8 cellular contexts compared by ENCODE assay signal in genomic region chr14:55051165-55051425, GRCh38. TPM values are rescaled to one million over a fixed set of nuclear protein-coding genes. Genes with fewer than 3 reads are reported as not detected.
DNase-seq lines count a peak whose midpoint lies in the region; ATAC-seq and TF ChIP-seq lines count a peak whose summit lies in the region.

No MANE protein-coding gene starts in this region.

- peaks cover 10 to 31% of the 10 kb centered on the region in 2 experiments for H3K79me1 ChIP-seq in IMR-90 (ENCODE audit: low read depth in 1 of 2, low read length in 2 of 2)

- H4K8ac ChIP-seq in IMR-90 (ENCODE audit: low read depth in 2 of 2, low read length in 2 of 2), result peak overlapping the region; percentile 99 to 100

- H3K14ac ChIP-seq in IMR-90 (replicated peaks; ENCODE audit: low read depth, low read length), result peak overlapping the region; percentile 99

- peak overlapping the region; percentile 98 for H2AK9ac ChIP-seq in IMR-90 (replicated peaks; ENCODE audit: low read depth, low read length, poor library complexity)

- POLR2A ChIA-PET in IMR-90 (lab: Charles Lee; ENCODE audit: unreplicated experiment), result interaction anchor here (0.6 kb wide), 1 partner anchor 35 kb away, joined by 4 read pairs; no protein-coding TSS in a partner anchor

- WGBS in IMR-90 (ENCODE audit: extremely low coverage in 2 of 2, insufficient read length in 1 of 2), 2 experiments, result no CpG with 5 or more reads among the region's 10 CpGs

- peak overlapping the region; percentile 89 for H3K27ac ChIP-seq in IMR-90 (ENCODE audit: insufficient read depth, low read length)
- H3K27ac ChIP-seq in neutrophil, result peak overlapping the region; percentile 93

- intact Hi-C loops in IMR-90 (cut with micrococcal nuclease), result no loop called here
- intact Hi-C loops in dendritic cell treated with granulocyte-macrophage colony-stimulating factor and Interleukin-4, amounts not matched to agents 40 ng/mL and 50 ng/mL, for 4 days (cut with micrococcal nuclease), result loop anchor here (2.0 to 10.0 kb wide), 2 partner anchors 24 to 224 kb away; partner anchors contain the start of genes FBXO34, SOCS4 and WDHD1

- peak overlapping the region; percentile 67; the same call in 1 of the 2 replicates for H2BK20ac ChIP-seq in IMR-90 (ENCODE audit: low read depth, low read length)

- no peak for TF ChIP-seq RAD21 in IMR-90 (IDR thresholded peaks at IDR 0.05; ENCODE audit: low read length)

- peak overlapping the region; percentile 96 for H3K4ac ChIP-seq in IMR-90 (ENCODE audit: low read depth, low read length)

- no peaks in the 10 kb centered on the region for H3K27me3 ChIP-seq in IMR-90 (ENCODE audit: control insufficient read depth, insufficient read depth, low read length)
- H3K27me3 ChIP-seq in neutrophil, result no peaks in the 10 kb centered on the region

- H3K4me3 Mint-ChIP-seq in activated CD8-positive, alpha-beta memory T cell treated with anti-CD3 and anti-CD28 coated beads, Interleukin-2, amount 10 ng/mL, durations not matched to agents 7 days and 5 days, result peak overlapping the region; percentile 85
- peak overlapping the region; percentile 86 for H3K4me3 Mint-ChIP-seq in dendritic cell treated with granulocyte-macrophage colony-stimulating factor and Interleukin-4, amounts not matched to agents 40 ng/mL and 50 ng/mL, for 4 days

- in situ Hi-C loops in IMR-90 (cut with MboI; ENCODE audit: low sequenced_read_pairs), result no loop called here

- H3K9me3 Mint-ChIP-seq in activated CD8-positive, alpha-beta memory T cell treated with anti-CD3 and anti-CD28 coated beads, Interleukin-2, amount 10 ng/mL, durations not matched to agents 7 days and 5 days (ENCODE audit: low read depth), result no peaks in the 10 kb centered on the region
- no peaks in the 10 kb centered on the region for H3K9me3 Mint-ChIP-seq in dendritic cell treated with granulocyte-macrophage colony-stimulating factor and Interleukin-4, amounts not matched to agents 40 ng/mL and 50 ng/mL, for 4 days

- CTCF ChIA-PET in activated CD8-positive, alpha-beta memory T cell treated with anti-CD3 and anti-CD28 coated beads, Interleukin-2, amount 10 ng/mL, durations not matched to agents 7 days and 5 days (lab: Charles Lee), result interaction anchor here (0.6 to 3.4 kb wide), 47 partner anchors 8 to 547 kb away, joined by 3 to 43 read pairs (median 5); partner anchors contain the start of genes DLGAP5, GCH1, SOCS4 and WDHD1
- CTCF ChIA-PET in IMR-90 (lab: Yijun Ruan, JAX), result interaction anchor here (0.5 to 1.7 kb wide), 16 partner anchors 9 to 138 kb away, joined by 3 to 11 read pairs (median 3); no protein-coding TSS in a partner anchor

- H3K4me3 ChIP-seq in IMR-90 (ENCODE audit: insufficient read depth, low read depth, low read length), result peak overlapping the region; percentile 40
- H3K4me3 ChIP-seq in neutrophil (ENCODE audit: low read depth in 1 of 2, low read length in 1 of 2), result peak overlapping the region; percentile 72 to 93

- H4K5ac ChIP-seq in IMR-90 (ENCODE audit: low read depth, low read length), result peak overlapping the region; percentile 79

- H2BK15ac ChIP-seq in IMR-90 (ENCODE audit: low read depth, low read length), result peak overlapping the region; percentile 7; the same call in 1 of the 3 replicates

- H3K4me1 Mint-ChIP-seq in activated CD8-positive, alpha-beta memory T cell treated with anti-CD3 and anti-CD28 coated beads, Interleukin-2, amount 10 ng/mL, durations not matched to agents 7 days and 5 days, result peaks cover 38% of the 10 kb centered on the region
- peaks cover 29% of the 10 kb centered on the region for H3K4me1 Mint-ChIP-seq in dendritic cell treated with granulocyte-macrophage colony-stimulating factor and Interleukin-4, amounts not matched to agents 40 ng/mL and 50 ng/mL, for 4 days (ENCODE audit: low read depth)

- peak overlapping the region; percentile 90 for H3K27ac Mint-ChIP-seq in activated CD8-positive, alpha-beta memory T cell treated with anti-CD3 and anti-CD28 coated beads, Interleukin-2, amount 10 ng/mL, durations not matched to agents 7 days and 5 days
- peak overlapping the region; percentile 92 for H3K27ac Mint-ChIP-seq in dendritic cell treated with granulocyte-macrophage colony-stimulating factor and Interleukin-4, amounts not matched to agents 40 ng/mL and 50 ng/mL, for 4 days

- H3K18ac ChIP-seq in IMR-90 (ENCODE audit: low read depth, low read length), result peak overlapping the region; percentile 62

- ATAC-seq in activated CD8-positive, alpha-beta memory T cell treated with anti-CD3 and anti-CD28 coated beads, Interleukin-2, amount 10 ng/mL, durations not matched to agents 7 days and 5 days, result no peak
- no peak for ATAC-seq in IMR-90 (ENCODE audit: low read depth)
- no peak for ATAC-seq in HG03196 (IDR thresholded peaks at IDR 0.05; ENCODE audit: unreplicated experiment)

- H3K36me3 Mint-ChIP-seq in activated CD8-positive, alpha-beta memory T cell treated with anti-CD3 and anti-CD28 coated beads, Interleukin-2, amount 10 ng/mL, durations not matched to agents 7 days and 5 days, result peaks cover 20% of the 10 kb centered on the region
- H3K36me3 Mint-ChIP-seq in dendritic cell treated with granulocyte-macrophage colony-stimulating factor and Interleukin-4, amounts not matched to agents 40 ng/mL and 50 ng/mL, for 4 days (ENCODE audit: low read depth), result peaks cover 23% of the 10 kb centered on the region

- H2BK120ac ChIP-seq in IMR-90 (ENCODE audit: low read depth, low read length), result peak overlapping the region; percentile 86

- dilution Hi-C loops in IMR-90 (cut with HindIII; ENCODE audit: low sequenced_read_pairs, unreplicated experiment), result no loop called here

- no peak overlapping the region for H2AK5ac ChIP-seq in IMR-90 (ENCODE audit: low read depth, low read length)

- peak overlapping the region; percentile 82 for H3K9ac ChIP-seq in IMR-90 (ENCODE audit: low read depth, low read length)

- H3K9me3 ChIP-seq in IMR-90 (ENCODE audit: control insufficient read depth, insufficient read depth, low read length), result no peaks in the 10 kb centered on the region
- H3K9me3 ChIP-seq in neutrophil, result no peaks in the 10 kb centered on the region

- no peaks in the 10 kb centered on the region for H3K9me1 ChIP-seq in IMR-90 (ENCODE audit: insufficient read depth, low read length)

- H3K56ac ChIP-seq in IMR-90 (ENCODE audit: extremely low read depth, insufficient read depth, low read length), result peak overlapping the region; percentile 79

- peak overlapping the region; percentile 99 for H3K23ac ChIP-seq in IMR-90 (ENCODE audit: low read depth, low read length)

- H3K4me2 ChIP-seq in IMR-90 (ENCODE audit: low read depth, low read length), result peak overlapping the region; percentile 74

- H2BK5ac ChIP-seq in IMR-90 (ENCODE audit: low read depth, low read length, poor library complexity, severe bottlenecking), result peak overlapping the region; percentile 83

- no peaks in the 10 kb centered on the region for H3K4me1 ChIP-seq in IMR-90 (ENCODE audit: control insufficient read depth, insufficient read depth, low read length)
- peaks cover 17 to 19% of the 10 kb centered on the region in 2 experiments for H3K4me1 ChIP-seq in neutrophil (ENCODE audit: control insufficient read depth in 1 of 2, insufficient read depth in 1 of 2, low read depth in 1 of 2, low read length in 1 of 2)

- H2AFZ ChIP-seq in IMR-90 (replicated peaks; ENCODE audit: low read length, poor library complexity), result peak overlapping the region; percentile 100

- peaks cover 40% of the 10 kb centered on the region for H4K20me1 ChIP-seq in IMR-90 (ENCODE audit: insufficient read depth, low read length)

- DNase-seq in activated CD8-positive, alpha-beta memory T cell treated with anti-CD3 and anti-CD28 coated beads, Interleukin-2, amount 10 ng/mL, durations not matched to agents 7 days and 5 days, result no peak
- no peak for DNase-seq in activated CD8-positive, alpha-beta memory T cell treated with anti-CD3 and anti-CD28 coated beads, Interleukin-2, amount 50 U/mL, for 4 hours
- no peak for DNase-seq in IMR-90
- no peak for DNase-seq in glomerular visceral epithelial cell (ENCODE audit: extremely low spot score)
- no peak for DNase-seq in NCI-H146 treated with DMSO at 0.1 percent for 48 hours (lab: John Stamatoyannopoulos, UW; ENCODE audit: unreplicated experiment)

- H3K36me3 ChIP-seq in IMR-90 (ENCODE audit: control insufficient read depth, insufficient read depth, low read length) (peaks cover 5% of the 10 kb centered on the region; the same call in 1 of the 2 replicates), neutrophil (no peaks in the 10 kb centered on the region)

- no peak for TF ChIP-seq POLR2A in IMR-90 (IDR thresholded peaks at IDR 0.05; ENCODE audit: low read depth, low read length)

- no peaks in the 10 kb centered on the region for H3K27me3 Mint-ChIP-seq in activated CD8-positive, alpha-beta memory T cell treated with anti-CD3 and anti-CD28 coated beads, Interleukin-2, amount 10 ng/mL, durations not matched to agents 7 days and 5 days
- no peaks in the 10 kb centered on the region for H3K27me3 Mint-ChIP-seq in dendritic cell treated with granulocyte-macrophage colony-stimulating factor and Interleukin-4, amounts not matched to agents 40 ng/mL and 50 ng/mL, for 4 days

- no TSS peak for BruUV-seq in IMR-90 (replicated peaks; lab: Mats Ljungman, UMichigan)

- TF ChIP-seq CTCF in IMR-90 (conservative IDR thresholded peaks at IDR 0.05; ENCODE audit: low read depth, low read length), result no peak
- TF ChIP-seq CTCF in neutrophil (IDR thresholded peaks at IDR 0.05), result no peak

- peak overlapping the region; percentile 77 for H4K91ac ChIP-seq in IMR-90 (ENCODE audit: insufficient read depth, low read depth, low read length)

TF ChIP-seq in IMR-90, 13 proteins besides CTCF, POLR2A, EP300 and RAD21 (continues in another document):
- no peak for TF ChIP-seq SMC3 (IDR thresholded peaks at IDR 0.05; ENCODE audit: low read depth, low read length)

RNA-seq across cellular contexts. Expression of gene MAPK1IP1L, which starts 0.4 kb away (rescaled TPM):
- 100 to 1,000 TPM in 1 of 2 experiments, 10 to 100 TPM in 1; 90.2 to 110 TPM for total RNA-seq in activated CD8-positive, alpha-beta memory T cell treated with anti-CD3 and anti-CD28 coated beads, Interleukin-2, amount 10 ng/mL, durations not matched to agents 7 days and 5 days
- total RNA-seq in IMR-90 (2012; rRNA removed), result 37.2 and 44.8 TPM in 2 replicates
- polyA plus RNA-seq in IMR-90 (2012; rRNA removed), result 168 and 201 TPM in 2 replicates
- 131 and 180 TPM in 2 replicates for polyA plus RNA-seq in IMR-90 (2012; cell fraction: cytosol; rRNA removed)
- polyA plus RNA-seq in IMR-90 (2012; cell fraction: nucleus; rRNA removed; ENCODE audit: low replicate concordance), result 51.1 and 80.0 TPM in 2 replicates

RNA-seq across cellular contexts. Expression of gene SOCS4, which starts 24.1 kb away (rescaled TPM):
- 10 to 100 TPM; 35.3 to 41.9 TPM for total RNA-seq in activated CD8-positive, alpha-beta memory T cell treated with anti-CD3 and anti-CD28 coated beads, Interleukin-2, amount 10 ng/mL, durations not matched to agents 7 days and 5 days
- total RNA-seq in IMR-90 (2012; rRNA removed), result 12.7 and 21.7 TPM in 2 replicates
- polyA plus RNA-seq in IMR-90 (2012; rRNA removed), result 3.3 and 4.6 TPM in 2 replicates
- 0.64 and 0.76 TPM in 2 replicates for polyA plus RNA-seq in IMR-90 (2012; cell fraction: cytosol; rRNA removed)
- 0.88 and 4.1 TPM in 2 replicates for polyA plus RNA-seq in IMR-90 (2012; cell fraction: nucleus; rRNA removed; ENCODE audit: low replicate concordance)

RNA-seq across cellular contexts. Expression of gene WDHD1, which starts 24.2 kb away (rescaled TPM):
- 10 to 100 TPM; 57.4 to 57.7 TPM for total RNA-seq in activated CD8-positive, alpha-beta memory T cell treated with anti-CD3 and anti-CD28 coated beads, Interleukin-2, amount 10 ng/mL, durations not matched to agents 7 days and 5 days
- total RNA-seq in IMR-90 (2012; rRNA removed), result 13.1 and 17.5 TPM in 2 replicates
- 3.7 and 4.4 TPM in 2 replicates for polyA plus RNA-seq in IMR-90 (2012; rRNA removed)
- 0.48 and 0.61 TPM in 2 replicates for polyA plus RNA-seq in IMR-90 (2012; cell fraction: cytosol; rRNA removed)
- polyA plus RNA-seq in IMR-90 (2012; cell fraction: nucleus; rRNA removed; ENCODE audit: low replicate concordance), result 0.27 and 1.9 TPM in 2 replicates
